8 cellular contexts compared by ENCODE assay signal in the genomic region with DNA sequence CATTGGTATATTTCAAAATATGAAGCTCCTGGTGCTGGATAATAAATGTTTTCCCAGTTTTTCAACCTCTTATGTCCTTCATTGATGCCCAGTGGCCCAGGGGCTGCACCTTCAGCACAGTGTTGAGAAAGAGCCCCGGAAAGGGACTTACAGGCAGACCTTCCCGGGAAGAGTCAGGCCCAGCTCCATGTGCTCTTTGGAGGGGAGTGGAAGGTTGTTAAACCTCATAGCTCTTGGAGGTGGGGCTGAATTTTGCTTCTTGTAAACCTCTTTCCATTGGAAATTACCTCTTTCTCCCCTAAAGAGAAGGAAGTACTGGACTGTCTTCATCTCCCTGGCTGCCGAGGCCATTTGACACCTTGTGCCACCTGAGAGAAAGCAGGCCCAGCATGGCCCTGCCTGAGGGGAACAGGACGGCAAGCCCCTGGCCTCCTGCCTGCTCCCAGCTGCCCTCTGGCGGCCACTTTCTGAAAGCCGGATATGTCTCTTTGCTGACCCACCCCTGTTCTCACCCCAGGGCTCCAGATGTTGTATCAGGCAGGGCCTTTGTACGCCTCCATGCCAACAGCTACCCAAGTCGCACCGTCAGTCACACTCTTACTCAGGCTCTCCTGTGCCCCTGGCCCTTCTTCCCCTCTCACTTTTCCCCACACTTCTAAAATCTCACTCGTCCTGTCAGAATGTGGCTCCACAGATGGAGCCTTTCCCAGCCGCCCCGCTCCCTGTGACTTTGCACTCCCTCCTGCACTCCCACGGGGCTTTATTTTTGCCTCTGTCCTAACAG. TPM values are rescaled to one million over a fixed set of nuclear protein-coding genes. Genes with fewer than 3 reads are reported as not detected.
A peak's percentile ranks its signal among the peaks of the same experiment; 100 is the strongest.
DNase-seq lines count a peak whose midpoint lies in the region; ATAC-seq and TF ChIP-seq lines count a peak whose summit lies in the region.

No MANE protein-coding gene starts in this region.

- peak; percentile 76 for TF ChIP-seq CTCF in GM10248 (IDR thresholded peaks at IDR 0.05; ENCODE audit: control extremely low read depth, extremely low read depth, low read depth, missing control alignments)
- TF ChIP-seq CTCF in HFFc6 (IDR thresholded peaks at IDR 0.05) = peak; percentile 95
- TF ChIP-seq CTCF in hepatocyte (IDR thresholded peaks at IDR 0.05; ENCODE audit: poor library complexity) = peak; percentile 77

- no peak overlapping the region for H3K27ac Mint-ChIP-seq in HFFc6

- H3K4me3 Mint-ChIP-seq in HFFc6 = no peak overlapping the region

- CTCF ChIA-PET in GM10248 (lab: Yijun Ruan, JAX) = interaction anchor here (0.8 to 21.1 kb wide), 41 partner anchors 9 to 264 kb away, joined by 3 to 336 read pairs (median 4); a partner anchor contains a TSS

- no peak for ATAC-seq in HG03039 (IDR thresholded peaks at IDR 0.05; ENCODE audit: unreplicated experiment)

- peak; percentile 85 for DNase-seq in GM10248 (ENCODE audit: extremely low spot score)
- peak; percentile 36 for DNase-seq in HFFc6
- DNase-seq in NCI-H1105 treated with DMSO at 0.1 percent for 48 hours (lab: John Stamatoyannopoulos, UW) = peak; percentile 58
- peak; percentile 68 for DNase-seq in T-helper 22 cell (ENCODE audit: low read depth)
- peak in 54 of 56 donors; percentile 16 to 84 (median 62) for DNase-seq in amygdala (lab: John Stamatoyannopoulos, UW)
- peak; percentile 86 for DNase-seq in hepatocyte (ENCODE audit: low spot score)

- H3K27me3 ChIP-seq in hepatocyte = no peaks in the 10 kb centered on the region

- H3K27ac ChIP-seq in hepatocyte = no peak overlapping the region
- H3K27ac ChIP-seq in skin epidermis = peak overlapping the region in 12 of 21 experiments; percentile 1 to 74 (median 19)

- no peak overlapping the region for H2AFZ ChIP-seq in hepatocyte

- H3K9me2 ChIP-seq in hepatocyte (replicated peaks; ENCODE audit: insufficient read depth) = no peaks in the 10 kb centered on the region

- no peaks in the 10 kb centered on the region for H3K9me3 Mint-ChIP-seq in HFFc6

- no peaks in the 10 kb centered on the region for H3K36me3 Mint-ChIP-seq in HFFc6 (ENCODE audit: low read depth)

- H3K4me3 ChIP-seq in hepatocyte (no peak overlapping the region), skin epidermis (no peak overlapping the region)

- no peaks in the 10 kb centered on the region for H3K9me3 ChIP-seq in hepatocyte (ENCODE audit: low read depth)

- peaks cover 21% of the 10 kb centered on the region for H3K4me1 ChIP-seq in hepatocyte (ENCODE audit: insufficient read depth)

- H3K79me2 ChIP-seq in hepatocyte = no peaks in the 10 kb centered on the region

- H4K20me1 ChIP-seq in hepatocyte (ENCODE audit: insufficient read depth, poor library complexity, severe bottlenecking) = no peaks in the 10 kb centered on the region

- WGBS in hepatocyte (ENCODE audit: low lambda C conversion rate, missing lambda C conversion rate) = 43% methylated on average over 13 of the region's 13 CpGs

- no peak overlapping the region for H3K4me2 ChIP-seq in hepatocyte

- H3K36me3 ChIP-seq in hepatocyte (replicated peaks; ENCODE audit: insufficient read depth, low read depth) = no peaks in the 10 kb centered on the region

- peaks cover 31% of the 10 kb centered on the region for H3K4me1 Mint-ChIP-seq in HFFc6 (ENCODE audit: low read depth)

- H3K27me3 Mint-ChIP-seq in HFFc6 (ENCODE audit: insufficient read depth) = peaks cover 14% of the 10 kb centered on the region

- POLR2A ChIA-PET in GM10248 (lab: Yijun Ruan, JAX) = interaction anchor here (0.6 kb wide), 1 partner anchor 108 kb away, joined by 3 read pairs; no protein-coding TSS in a partner anchor

RNA-seq across cellular contexts. Expression of a gene that starts 43.0 kb away (rescaled TPM):
- total RNA-seq in HFFc6 (2021; fragmentation: NEBNext Ultra II Directional; extraction: Animal tissue kit (Norgen Biotek cat#: 25700)) = 1 to 10 TPM; 1.2 to 4.8 (median 2.0) TPM
- total RNA-seq in hepatocyte = 43.4 and 60.5 TPM in 2 replicates
- 77.2 and 103 TPM in 2 replicates for polyA plus RNA-seq in hepatocyte

RNA-seq across cellular contexts. Expression of a gene that starts 51.2 kb away (rescaled TPM):
- total RNA-seq in HFFc6 (2021; fragmentation: NEBNext Ultra II Directional; extraction: Animal tissue kit (Norgen Biotek cat#: 25700)) = not detected
- total RNA-seq in hepatocyte = 1.8 and 5.3 TPM in 2 replicates
- polyA plus RNA-seq in hepatocyte = 7.7 and 11.8 TPM in 2 replicates

Comparison
In these comparisons a context has a peak if more than half of its experiments do, and no peak if none do; other contexts are left out.
1. DNase-seq: peak in every context shown above with its lines; median percentile 86 in hepatocyte; 85 in GM10248; 68 in T-helper 22 cell; 62 in amygdala; 58 in NCI-H1105 treated with DMSO at 0.1 percent for 48 hours; 36 in HFFc6.